8 cellular contexts compared by ENCODE assay signal in the genomic region with DNA sequence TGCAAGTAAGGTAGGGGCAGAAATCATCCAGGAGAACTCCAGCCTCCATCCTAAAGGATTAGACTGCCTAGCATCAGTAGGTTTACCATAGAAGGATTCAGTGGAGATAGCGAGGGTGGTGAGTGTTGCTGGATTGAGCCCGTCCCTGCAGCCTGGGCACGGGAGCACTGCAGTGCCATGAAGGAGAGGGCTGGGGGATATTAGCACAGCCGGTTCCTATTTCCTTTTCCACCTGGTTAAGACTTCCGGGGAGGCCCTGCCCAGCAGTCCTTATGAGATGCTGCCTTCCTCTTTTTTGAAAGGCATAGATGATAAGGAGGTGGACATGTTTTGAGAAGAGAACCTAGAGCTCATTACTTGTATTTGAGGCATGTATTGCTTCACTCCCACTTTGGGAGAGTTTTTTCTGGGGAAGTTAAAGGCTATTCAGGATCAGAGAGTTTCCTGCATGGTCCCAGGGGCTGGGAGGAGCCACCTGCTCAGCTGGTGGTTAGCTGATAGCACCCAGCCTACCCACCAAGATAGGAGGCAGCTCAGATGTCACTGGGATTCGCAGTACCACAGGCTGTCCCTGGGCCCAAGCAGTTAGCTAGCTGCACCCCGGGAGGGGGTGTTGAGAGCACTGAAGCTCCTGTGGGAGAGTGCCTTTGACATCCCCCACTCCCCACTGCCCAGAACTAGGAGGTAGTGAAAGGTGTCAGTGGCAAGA. TPM values are rescaled to one million over a fixed set of nuclear protein-coding genes. Genes with fewer than 3 reads are reported as not detected.
DNase-seq lines count a peak whose midpoint lies in the region; ATAC-seq and TF ChIP-seq lines count a peak whose summit lies in the region.

No MANE protein-coding gene starts in this region.

- 51 to 63% methylated on average over 4 to 7 of the region's 7 CpGs for WGBS in mesodermal cell (ENCODE audit: insufficient coverage in 2 of 2), 2 experiments
- WGBS in aorta, 2 donors, result 14 to 15% methylated on average over 7 of the region's 7 CpGs

- no peak for DNase-seq in stimulated activated naive CD8-positive, alpha-beta T cell treated with anti-CD3 and anti-CD28 coated beads, Interleukin-15, Interleukin-2, amounts not matched to agents 100 U/mL and 50 U/mL, for 24 hours
- DNase-seq in aorta (no peak), NCI-H2081 treated with DMSO at 0.1 percent for 48 hours (lab: John Stamatoyannopoulos, UW) (no peak)
- DNase-seq in stimulated activated CD8-positive, alpha-beta memory T cell treated with anti-CD3 and anti-CD28 coated beads, Interleukin-4, amount 100 ng/mL, for 48 hours, result no peak
- no peak for DNase-seq in activated effector memory CD4-positive, alpha-beta T cell treated with anti-CD3 and anti-CD28 coated beads, Interleukin-2, amount 50 U/mL, for 16 hours

- peaks cover 79% of the 10 kb centered on the region for H3K4me1 Mint-ChIP-seq in stimulated activated naive CD8-positive, alpha-beta T cell treated with anti-CD3 and anti-CD28 coated beads, Interleukin-15, Interleukin-2, amounts not matched to agents 100 ng/mL and 50 ng/mL, for 24 hours (ENCODE audit: low read depth)
- H3K4me1 Mint-ChIP-seq in brain, result peaks cover 96% of the 10 kb centered on the region

- H3K4me3 Mint-ChIP-seq in stimulated activated naive CD8-positive, alpha-beta T cell treated with anti-CD3 and anti-CD28 coated beads, Interleukin-15, Interleukin-2, amounts not matched to agents 100 ng/mL and 50 ng/mL, for 24 hours, result no peak overlapping the region
- H3K4me3 Mint-ChIP-seq in brain, result peak overlapping the region in 2 of 5 experiments; percentile 41 to 42

- no peaks in the 10 kb centered on the region for H3K9me3 ChIP-seq in mesodermal cell (ENCODE audit: control insufficient read depth, low read length)
- no peaks in the 10 kb centered on the region for H3K9me3 ChIP-seq in aorta (ENCODE audit: control insufficient read depth, low read length)

- H3K36me3 ChIP-seq in mesodermal cell (ENCODE audit: control insufficient read depth, insufficient read depth, low read length), result peaks cover 47% of the 10 kb centered on the region
- no peaks in the 10 kb centered on the region for H3K36me3 ChIP-seq in aorta (ENCODE audit: control insufficient read depth in 1 of 2, insufficient read depth in 2 of 2, low read length in 1 of 2)

- peaks cover 33% of the 10 kb centered on the region for H3K36me3 Mint-ChIP-seq in stimulated activated naive CD8-positive, alpha-beta T cell treated with anti-CD3 and anti-CD28 coated beads, Interleukin-15, Interleukin-2, amounts not matched to agents 100 ng/mL and 50 ng/mL, for 24 hours (ENCODE audit: low read depth)
- H3K36me3 Mint-ChIP-seq in brain, result peaks cover 18% of the 10 kb centered on the region

- TF ChIP-seq CTCF in brain (conservative IDR thresholded peaks at IDR 0.05), result no peak

- H3K4me3 ChIP-seq in mesodermal cell (ENCODE audit: extremely low read depth, insufficient read depth, low read length, poor library complexity, severe bottlenecking) (no peak overlapping the region), aorta (ENCODE audit: low read length in 2 of 2) (no peak overlapping the region)

- H3K27me3 Mint-ChIP-seq in stimulated activated naive CD8-positive, alpha-beta T cell treated with anti-CD3 and anti-CD28 coated beads, Interleukin-15, Interleukin-2, amounts not matched to agents 100 ng/mL and 50 ng/mL, for 24 hours, result no peaks in the 10 kb centered on the region
- H3K27me3 Mint-ChIP-seq in brain, result no peaks in the 10 kb centered on the region

- no peak for ATAC-seq in stimulated activated naive CD8-positive, alpha-beta T cell treated with anti-CD3 and anti-CD28 coated beads, Interleukin-15, Interleukin-2, amounts not matched to agents 100 U/mL and 50 U/mL, for 24 hours
- no peak for ATAC-seq in aorta (ENCODE audit: low FRiP score)

- H3K27me3 ChIP-seq in aorta (ENCODE audit: control insufficient read depth in 1 of 2, insufficient read depth in 2 of 2, low read length in 1 of 2), result no peaks in the 10 kb centered on the region

- no peaks in the 10 kb centered on the region for H3K9me3 Mint-ChIP-seq in stimulated activated naive CD8-positive, alpha-beta T cell treated with anti-CD3 and anti-CD28 coated beads, Interleukin-15, Interleukin-2, amounts not matched to agents 100 ng/mL and 50 ng/mL, for 24 hours
- no peaks in the 10 kb centered on the region for H3K9me3 Mint-ChIP-seq in brain

- H3K27ac ChIP-seq in mesodermal cell (ENCODE audit: low read depth, low read length, severe bottlenecking) (peak overlapping the region; percentile 99), aorta (ENCODE audit: low read depth in 1 of 2, low read length in 2 of 2) (peak overlapping the region; percentile 84 to 100)

- H3K4me1 ChIP-seq in mesodermal cell (ENCODE audit: control insufficient read depth, insufficient read depth, low read length, poor library complexity, severe bottlenecking) (peaks cover 93% of the 10 kb centered on the region), aorta (ENCODE audit: control insufficient read depth in 1 of 2, insufficient read depth in 2 of 2, low read length in 2 of 2) (peaks cover 0 to 21% of the 10 kb centered on the region in 2 donors)

- peak overlapping the region; percentile 5 for H3K27ac Mint-ChIP-seq in stimulated activated naive CD8-positive, alpha-beta T cell treated with anti-CD3 and anti-CD28 coated beads, Interleukin-15, Interleukin-2, amounts not matched to agents 100 ng/mL and 50 ng/mL, for 24 hours
- H3K27ac Mint-ChIP-seq in brain, result peak overlapping the region in 4 of 5 experiments; percentile 42 to 85 (median 68)

- intact Hi-C loops in aorta (cut with DNase I), result no loop called here

RNA-seq across cellular contexts. Expression of gene ACTN4, which starts 17.2 kb away (rescaled TPM):
- polyA plus RNA-seq in brain (ENCODE audit: insufficient read depth, low read depth, low replicate concordance) (379 TPM), aorta (100 to 1,000 TPM; 111 to 163 TPM)
- 478 TPM for polyA plus RNA-seq in mesodermal cell (2013, experiment 1 of 2)
- polyA plus RNA-seq in mesodermal cell (2013, experiment 2 of 2), result 340 TPM
- total RNA-seq in aorta, result 1,000 to 10,000 TPM in 1 of 2 donors, 100 to 1,000 TPM in 1; 794 to 1,985 TPM

RNA-seq across cellular contexts. Expression of gene EIF3K, which starts 45.7 kb away (rescaled TPM):
- 367 TPM for polyA plus RNA-seq in brain (ENCODE audit: insufficient read depth, low read depth, low replicate concordance)
- polyA plus RNA-seq in mesodermal cell (2013, experiment 1 of 2), result 266 TPM
- 234 TPM for polyA plus RNA-seq in mesodermal cell (2013, experiment 2 of 2)
- 100 to 1,000 TPM; 171 to 183 TPM for total RNA-seq in aorta
- 100 to 1,000 TPM; 299 to 445 TPM for polyA plus RNA-seq in aorta

RNA-seq across cellular contexts. Expression of gene MAP4K1, which starts 46.9 kb away (rescaled TPM):
- polyA plus RNA-seq in brain (ENCODE audit: insufficient read depth, low read depth, low replicate concordance) (1.4 TPM), aorta (1 to 10 TPM; 1.6 to 2.1 TPM)
- 2.6 TPM for polyA plus RNA-seq in mesodermal cell (2013, experiment 1 of 2)
- polyA plus RNA-seq in mesodermal cell (2013, experiment 2 of 2), result 1.1 TPM
- total RNA-seq in aorta, result 10 to 100 TPM in 1 of 2 donors, 1 to 10 TPM in 1; 7.3 to 13.2 TPM
